21 cellular contexts compared by ENCODE assay signal in the genomic region with DNA sequence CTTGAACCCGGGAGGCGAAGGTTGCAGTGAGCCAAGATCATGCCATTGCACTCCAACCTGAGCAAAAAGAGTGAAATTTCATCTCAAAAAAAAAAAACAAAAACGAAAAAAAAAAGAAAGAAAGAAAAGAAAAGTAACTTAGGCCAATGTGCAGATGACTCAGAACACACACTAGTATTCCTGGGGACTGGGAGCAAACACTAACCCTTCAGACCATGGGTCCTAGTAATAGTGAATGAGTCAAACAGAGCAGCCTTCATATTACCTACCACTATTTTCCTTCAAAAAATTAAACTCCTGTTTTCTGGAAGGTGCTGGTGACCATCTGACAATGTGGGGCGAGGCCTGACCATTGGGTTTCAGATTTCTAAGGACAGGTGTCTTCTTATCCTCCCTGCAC.
DNase-seq lines count a peak whose midpoint lies in the region; ATAC-seq and TF ChIP-seq lines count a peak whose summit lies in the region.
"Had no signal": no experiment of that assay in that cellular context is flagged by ENCODE, and none has a peak within 500 bp of the region (broad histone marks: within the 10 kb centered on the region; RNA-seq: fewer than 3 reads in every experiment).

No MANE protein-coding gene starts in this region.

- no peaks in the 10 kb centered on the region for H3K4me1 Mint-ChIP-seq in neural progenitor cell

- H3K36me3 ChIP-seq in BLaER1: no peaks in the 10 kb centered on the region
- H3K36me3 ChIP-seq in neural progenitor cell: no peaks in the 10 kb centered on the region
- H3K36me3 ChIP-seq: BE2C had no signal

- H3K4me1 ChIP-seq in BLaER1 (peaks cover 42% of the 10 kb centered on the region), neural progenitor cell (no peaks in the 10 kb centered on the region)
- H3K4me1 ChIP-seq: BE2C had no signal

- H2AFZ ChIP-seq in neural progenitor cell (replicated peaks): no peak overlapping the region
- H2AFZ ChIP-seq: GM23338 had no signal

- H3K27me3 ChIP-seq in BLaER1 (no peaks in the 10 kb centered on the region), neural progenitor cell (no peaks in the 10 kb centered on the region)
- H3K27me3 ChIP-seq: BE2C had no signal

- no peaks in the 10 kb centered on the region for H3K79me2 ChIP-seq in neural progenitor cell (ENCODE audit: low read depth)

- no peak overlapping the region for H3K9ac ChIP-seq in BLaER1
- H3K9ac ChIP-seq in neural progenitor cell: no peak overlapping the region

- H3K27ac ChIP-seq in BLaER1: no peak overlapping the region
- H3K27ac ChIP-seq in neural progenitor cell: no peak overlapping the region
- H3K27ac ChIP-seq: A549, C4-2B had no signal

- no peaks in the 10 kb centered on the region for H3K36me3 Mint-ChIP-seq in neural progenitor cell
- H3K36me3 Mint-ChIP-seq: CD4-positive, CD25-positive, alpha-beta regulatory T cell; CD8-positive, alpha-beta T cell had no signal

- H3K9me3 ChIP-seq in BLaER1 (no peaks in the 10 kb centered on the region), neural progenitor cell (ENCODE audit: low read depth) (no peaks in the 10 kb centered on the region)
- H3K9me3 ChIP-seq: A549, BE2C had no signal

- H3K27me3 Mint-ChIP-seq in neural progenitor cell (ENCODE audit: insufficient read depth, low read depth): peaks cover 2% of the 10 kb centered on the region

- no peak overlapping the region for H3K4me3 Mint-ChIP-seq in neural progenitor cell
- H3K4me3 Mint-ChIP-seq: CD4-positive, CD25-positive, alpha-beta regulatory T cell; CD8-positive, alpha-beta T cell; GM23338; H9 had no signal

- TF ChIP-seq CTCF in neural progenitor cell (IDR thresholded peaks at IDR 0.05): no peak

- H3K27ac Mint-ChIP-seq in neural progenitor cell: peak overlapping the region; percentile 48
- H3K27ac Mint-ChIP-seq: CD4-positive, CD25-positive, alpha-beta regulatory T cell; CD8-positive, alpha-beta T cell; GM23338; H9 had no signal

- DNase-seq in EL (peak; percentile 9), M059J (ENCODE audit: low read depth) (peak; percentile 62), neural progenitor cell (ENCODE audit: low spot score) (no peak)
- no peak for DNase-seq in activated CD8-positive, alpha-beta memory T cell treated with anti-CD3 and anti-CD28 coated beads for 24 hours
- DNase-seq: 8988T; ACHN; AML-193; BE2C; CD4-positive, CD25-positive, alpha-beta regulatory T cell; CD8-positive, alpha-beta T cell; DMS 273 treated with DMSO at 0.1 percent for 48 hours; DMS79; GF-D8; H9 had no signal

- no peak for ATAC-seq in HG03095 (IDR thresholded peaks at IDR 0.05; ENCODE audit: unreplicated experiment)
- ATAC-seq in HG03354 (IDR thresholded peaks at IDR 0.05; ENCODE audit: poor library complexity, severe bottlenecking, unreplicated experiment): no peak
- ATAC-seq: A549; CD8-positive, alpha-beta T cell; GM23338; HCT116 had no signal

- no peaks in the 10 kb centered on the region for H3K9me3 Mint-ChIP-seq in neural progenitor cell
- H3K9me3 Mint-ChIP-seq: CD8-positive, alpha-beta T cell; GM23338; H9 had no signal

- H4K20me1 ChIP-seq in BLaER1 (no peaks in the 10 kb centered on the region), neural progenitor cell (ENCODE audit: low read depth) (no peaks in the 10 kb centered on the region)

- H3K4me2 ChIP-seq in BLaER1 (peak overlapping the region; percentile 71), neural progenitor cell (no peak overlapping the region)
- H3K4me2 ChIP-seq: A549, GM23338 had no signal

- H3F3A ChIP-seq in neural progenitor cell (ENCODE audit: low read depth): no peaks in the 10 kb centered on the region

- H3K4me3 ChIP-seq in BLaER1 (no peak overlapping the region), neural progenitor cell (no peak overlapping the region)
- H3K4me3 ChIP-seq: A549, GM23338 had no signal

Comparison
In these comparisons a context has a peak if more than half of its experiments do, and no peak if none do; other contexts are left out.
1. DNase-seq: peak in EL (single experiment) and M059J (single experiment); none in neural progenitor cell (single experiment) and activated CD8-positive, alpha-beta memory T cell treated with anti-CD3 and anti-CD28 coated beads for 24 hours (single experiment).